ENCODE assay signal across 9 cellular contexts in the genomic region with DNA sequence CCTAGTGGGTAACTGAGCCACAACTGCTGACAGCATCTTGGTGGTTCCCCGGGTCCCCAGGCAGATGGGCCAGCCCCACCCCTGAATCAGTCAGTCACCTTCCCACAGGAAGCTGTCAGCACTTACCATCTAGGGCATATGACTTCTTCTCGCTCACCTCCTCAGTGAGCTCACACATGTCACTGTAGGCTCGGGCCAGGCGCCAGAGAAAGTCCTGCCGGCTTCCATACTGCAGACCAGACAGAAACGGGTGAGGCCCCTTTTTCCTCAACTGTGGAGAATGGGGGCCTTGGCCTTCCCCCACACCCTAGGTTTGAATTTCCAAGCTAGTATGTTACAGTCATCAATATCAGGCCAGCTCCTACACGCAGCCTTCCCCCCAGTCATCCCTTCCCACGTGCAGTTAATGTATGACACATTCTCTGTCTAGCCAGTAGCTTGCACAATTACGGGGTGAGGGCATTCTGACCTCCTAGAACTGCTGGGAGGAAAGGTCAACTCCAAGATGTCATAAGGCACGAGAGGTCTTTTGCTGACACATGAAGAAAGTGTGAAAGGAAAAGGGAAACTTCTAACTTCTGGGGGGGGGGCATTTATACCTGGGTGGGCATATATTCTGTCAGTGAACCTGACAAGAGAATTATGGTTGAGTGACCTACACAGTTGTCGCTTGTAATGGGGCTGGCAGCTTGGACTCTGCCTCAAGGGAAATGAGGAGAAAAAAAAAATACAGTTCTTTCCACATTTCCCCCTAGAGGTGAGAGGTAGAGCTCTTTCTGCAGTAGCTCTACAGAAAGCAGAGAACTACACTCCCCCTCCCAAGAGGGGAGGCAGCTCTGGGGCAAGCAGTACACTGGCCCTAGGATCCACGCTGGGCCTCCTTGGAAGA. TPM values are rescaled to one million over a fixed set of nuclear protein-coding genes. Genes with fewer than 3 reads are reported as not detected.
DNase-seq lines count a peak whose midpoint lies in the region; ATAC-seq lines count a peak whose summit lies in the region.
"Had no signal": no experiment of that assay in that cellular context is flagged by ENCODE, and none has a peak within 500 bp of the region (broad histone marks: within the 10 kb centered on the region; RNA-seq: fewer than 3 reads in every experiment).

No MANE protein-coding gene starts in this region.

- H3K27ac ChIP-seq in GM23248 = peak overlapping the region; percentile 67
- H3K27ac ChIP-seq: neutrophil had no signal

- no peaks in the 10 kb centered on the region for H3K27me3 ChIP-seq in GM23248 (replicated peaks; ENCODE audit: insufficient read depth)
- H3K27me3 ChIP-seq: neutrophil had no signal

- no peaks in the 10 kb centered on the region for H3K27me3 Mint-ChIP-seq in central memory CD8-positive, alpha-beta T cell

- H3K27ac Mint-ChIP-seq in central memory CD8-positive, alpha-beta T cell (ENCODE audit: low read depth) = peak overlapping the region; percentile 90

- H3K36me3 ChIP-seq in GM23248 (ENCODE audit: low read depth) = peaks cover 16% of the 10 kb centered on the region; the same call in 1 of the 2 replicates

- H3K4me2 ChIP-seq in GM23248 (ENCODE audit: unreplicated experiment) = no peak overlapping the region

- H3K4me3 ChIP-seq in GM23248 = no peak overlapping the region

- H3K9me2 ChIP-seq in GM23248 (ENCODE audit: insufficient read depth) = no peaks in the 10 kb centered on the region

- peaks cover 15% of the 10 kb centered on the region for H3K4me1 ChIP-seq in GM23248 (ENCODE audit: insufficient read depth)

- H3K4me1 Mint-ChIP-seq in central memory CD8-positive, alpha-beta T cell = peaks cover 29% of the 10 kb centered on the region

- no peaks in the 10 kb centered on the region for H4K20me1 ChIP-seq in GM23248 (ENCODE audit: insufficient read depth)

- no peaks in the 10 kb centered on the region for H3K9me3 ChIP-seq in GM23248 (ENCODE audit: low read depth)
- H3K9me3 ChIP-seq: neutrophil had no signal

- WGBS in GM23248 (ENCODE audit: low coverage in 1 of 2, low lambda C conversion rate in 2 of 2, missing lambda C conversion rate in 2 of 2), 2 experiments = 32 to 38% methylated on average over 12 of the region's 12 CpGs

- intact Hi-C loops in sciatic nerve (cut with DNase I) = no loop called here

- peak; percentile 97 for ATAC-seq in central memory CD8-positive, alpha-beta T cell (replicated peaks; ENCODE audit: extremely low read depth, poor library complexity, severe bottlenecking)
- ATAC-seq in sciatic nerve (peak; percentile 36), GM21367 (IDR thresholded peaks at IDR 0.05; ENCODE audit: unreplicated experiment) (no peak), HG02852 (IDR thresholded peaks at IDR 0.05; ENCODE audit: unreplicated experiment) (no peak), GM21619 (IDR thresholded peaks at IDR 0.05; ENCODE audit: unreplicated experiment) (no peak), HG02763 (IDR thresholded peaks at IDR 0.05; ENCODE audit: unreplicated experiment) (no peak)

- H3K4me3 Mint-ChIP-seq in central memory CD8-positive, alpha-beta T cell = peak overlapping the region; percentile 51

- in situ Hi-C loops in GM23248 (cut with MboI) = no loop called here

- H3F3A ChIP-seq in GM23248 (ENCODE audit: insufficient read depth) = peaks cover 33% of the 10 kb centered on the region

- H3K36me3 Mint-ChIP-seq in central memory CD8-positive, alpha-beta T cell (ENCODE audit: insufficient read depth) = peaks cover 27% of the 10 kb centered on the region

- peak; percentile 93 for DNase-seq in GM23248
- DNase-seq in T-helper 1 cell = peak; percentile 47 to 79 (median 61)
- DNase-seq in central memory CD8-positive, alpha-beta T cell (ENCODE audit: low spot score in 2 of 2) = peak; percentile 44 to 66
- DNase-seq in sciatic nerve (ENCODE audit: low spot score) = peak; percentile 36

- no peak overlapping the region for H2AFZ ChIP-seq in GM23248

- no peaks in the 10 kb centered on the region for H3K79me2 ChIP-seq in GM23248 (ENCODE audit: insufficient read depth)

- H3K9ac ChIP-seq in GM23248 = peak overlapping the region; percentile 23

- no peaks in the 10 kb centered on the region for H3K9me3 Mint-ChIP-seq in central memory CD8-positive, alpha-beta T cell

RNA-seq across cellular contexts. Expression of gene RMDN3, which starts 10.9 kb away (rescaled TPM):
- 25.9 and 30.0 TPM in 2 replicates for total RNA-seq in GM23248 (2014; rRNA removed; shearing (Covaris generic))
- polyA plus RNA-seq in GM23248 (2016; fragmentation: Nextera tagmentation; extraction: Ambion mirVana) = 41.4 TPM in 2 replicates
- 38.3 TPM for total RNA-seq in sciatic nerve

RNA-seq across cellular contexts. Expression of gene GCHFR, which starts 19.7 kb away (rescaled TPM):
- total RNA-seq in GM23248 (2014; rRNA removed; shearing (Covaris generic)) = 0.54 and 8.9 TPM in 2 replicates
- polyA plus RNA-seq in GM23248 (2016; fragmentation: Nextera tagmentation; extraction: Ambion mirVana) = 1.8 and 2.3 TPM in 2 replicates
- 9.8 TPM for total RNA-seq in sciatic nerve

RNA-seq across cellular contexts. Expression of gene C15orf62, which starts 25.6 kb away (rescaled TPM):
- total RNA-seq in GM23248 (2014; rRNA removed; shearing (Covaris generic)) = not detected in 2 replicates
- polyA plus RNA-seq in GM23248 (2016; fragmentation: Nextera tagmentation; extraction: Ambion mirVana) = 0.11 and 0.28 TPM in 2 replicates
- total RNA-seq in sciatic nerve = 0.49 TPM

RNA-seq across cellular contexts. Expression of gene RAD51, which starts 49.2 kb away (rescaled TPM):
- total RNA-seq in GM23248 (2014; rRNA removed; shearing (Covaris generic)) = 5.1 and 7.1 TPM in 2 replicates
- polyA plus RNA-seq in GM23248 (2016; fragmentation: Nextera tagmentation; extraction: Ambion mirVana) = 12.1 and 14.6 TPM in 2 replicates
- total RNA-seq in sciatic nerve = 0.53 TPM

Comparison
In these comparisons a context has a peak if more than half of its experiments do, and no peak if none do; other contexts are left out.
1. DNase-seq: peak in every context shown above with its lines; median percentile 93 in GM23248; 61 in T-helper 1 cell; 55 in central memory CD8-positive, alpha-beta T cell; 36 in sciatic nerve.
2. ATAC-seq: peak in central memory CD8-positive, alpha-beta T cell (single experiment) and sciatic nerve (single experiment); none in GM21367 (single experiment), HG02852 (single experiment), GM21619 (single experiment) and HG02763 (single experiment).